ENCODE assay signal across 11 cellular contexts in genomic region chr3:124826703-124827102, GRCh38.
A peak's percentile ranks its signal among the peaks of the same experiment; 100 is the strongest.
DNase-seq lines count a peak whose midpoint lies in the region; TF ChIP-seq lines count a peak whose summit lies in the region.
"Had no signal": no experiment of that assay in that cellular context is flagged by ENCODE, and none has a peak within 500 bp of the region (broad histone marks: within the 10 kb centered on the region; RNA-seq: fewer than 3 reads in every experiment).

No MANE protein-coding gene starts in this region.

- WGBS in endodermal cell (ENCODE audit: insufficient coverage in 1 of 2, insufficient read length in 1 of 2), 2 experiments, result 52% methylated on average over 3 of the region's 3 CpGs; no CpG with 5 or more reads in 1 of the 2 experiments

- CTCF ChIA-PET in AG04449 (lab: Yijun Ruan, JAX), result interaction anchor here (0.8 to 2.4 kb wide), 11 partner anchors 9 to 262 kb away, joined by 3 to 10 read pairs (median 4); no protein-coding TSS in a partner anchor

- H3K4me1 ChIP-seq in endodermal cell (ENCODE audit: control insufficient read depth, insufficient read depth, low read length) (peaks cover 15% of the 10 kb centered on the region), mucosa of rectum (ENCODE audit: control insufficient read depth in 2 of 2, insufficient read depth in 2 of 2, low read length in 2 of 2) (no peaks in the 10 kb centered on the region)

- no peak overlapping the region for H3K4me3 Mint-ChIP-seq in endodermal cell
- H3K4me3 Mint-ChIP-seq: effector memory CD8-positive, alpha-beta T cell; natural killer cell treated with Interleukin-12 subunit alpha and Interleukin-12 subunit beta and Interleukin-15 and Interleukin-18, amount 100 ng/mL, for 72 hours had no signal

- POLR2A ChIA-PET in AG04449 (lab: Yijun Ruan, JAX), result no interaction called here

- H3K4me1 Mint-ChIP-seq in endodermal cell, result peaks cover 60% of the 10 kb centered on the region

- H3K4me3 ChIP-seq in AG04449 (ENCODE audit: low read depth, low read length), result no peak overlapping the region
- no peak overlapping the region for H3K4me3 ChIP-seq in endodermal cell (ENCODE audit: low read length)
- H3K4me3 ChIP-seq in mucosa of rectum (ENCODE audit: low read length in 2 of 2), result no peak overlapping the region

- H3K27me3 Mint-ChIP-seq in endodermal cell (ENCODE audit: insufficient read depth), result no peaks in the 10 kb centered on the region

- peaks cover 11% of the 10 kb centered on the region for H3K9me3 ChIP-seq in endodermal cell (ENCODE audit: control insufficient read depth, low read length)
- H3K9me3 ChIP-seq in mucosa of rectum (ENCODE audit: control insufficient read depth in 2 of 2, low read length in 2 of 2), result no peaks in the 10 kb centered on the region
- H3K9me3 ChIP-seq: Caco-2 had no signal

- H3K27me3 ChIP-seq in endodermal cell (ENCODE audit: control insufficient read depth, insufficient read depth, low read length, poor library complexity, severe bottlenecking) (no peaks in the 10 kb centered on the region), mucosa of rectum (ENCODE audit: control insufficient read depth in 2 of 2, insufficient read depth in 2 of 2, low read length in 2 of 2) (no peaks in the 10 kb centered on the region)

- no peak overlapping the region for H3K9ac ChIP-seq in endodermal cell (ENCODE audit: extremely low read depth, low read length, poor library complexity, severe bottlenecking)
- H3K9ac ChIP-seq in mucosa of rectum (ENCODE audit: low read depth in 1 of 2, low read length in 2 of 2), result no peak overlapping the region

- H3K9me3 Mint-ChIP-seq in endodermal cell, result no peaks in the 10 kb centered on the region
- H3K9me3 Mint-ChIP-seq: effector memory CD8-positive, alpha-beta T cell; natural killer cell treated with Interleukin-12 subunit alpha and Interleukin-12 subunit beta and Interleukin-15 and Interleukin-18, amount 100 ng/mL, for 72 hours had no signal

- H3K36me3 Mint-ChIP-seq in endodermal cell (ENCODE audit: low read depth), result peaks cover 67% of the 10 kb centered on the region
- H3K36me3 Mint-ChIP-seq: natural killer cell treated with Interleukin-12 subunit alpha and Interleukin-12 subunit beta and Interleukin-15 and Interleukin-18, amount 100 ng/mL, for 72 hours had no signal

- peaks cover 73% of the 10 kb centered on the region for H3K36me3 ChIP-seq in endodermal cell (ENCODE audit: control insufficient read depth, insufficient read depth, low read length)
- H3K36me3 ChIP-seq in mucosa of rectum (ENCODE audit: control insufficient read depth in 2 of 2, insufficient read depth in 2 of 2, low read length in 2 of 2), result no peaks in the 10 kb centered on the region

- peak overlapping the region; percentile 12 for H3K27ac ChIP-seq in endodermal cell (ENCODE audit: low read depth, low read length)
- H3K27ac ChIP-seq in mucosa of rectum (ENCODE audit: low read depth in 2 of 2, low read length in 2 of 2), result peak overlapping the region; percentile 5 to 40

- DNase-seq in AG04449 (ENCODE audit: low read depth, low spot score) (peak; percentile 60), M059J (ENCODE audit: low read depth) (peak; percentile 92), endodermal cell (peak; percentile 81), NCI-H1048 (lab: John Stamatoyannopoulos, UW) (no peak), SIG-M5 (lab: John Stamatoyannopoulos, UW) (no peak)
- DNase-seq in activated CD8-positive, alpha-beta memory T cell treated with anti-CD3 and anti-CD28 coated beads for 24 hours, result no peak
- no peak for DNase-seq in activated T-cell treated with anti-CD3 and anti-CD28 coated beads, Interleukin-2, amount 50 U/mL, for 48 hours
- DNase-seq: effector memory CD8-positive, alpha-beta T cell had no signal

- TF ChIP-seq CTCF in AG04449 (IDR thresholded peaks at IDR 0.05; ENCODE audit: insufficient read depth, low read length, missing control alignments), result no peak
- no peak for TF ChIP-seq CTCF in endodermal cell (conservative IDR thresholded peaks at IDR 0.05)

- peak overlapping the region; percentile 96 for H3K27ac Mint-ChIP-seq in endodermal cell
- H3K27ac Mint-ChIP-seq: effector memory CD8-positive, alpha-beta T cell; natural killer cell treated with Interleukin-12 subunit alpha and Interleukin-12 subunit beta and Interleukin-15 and Interleukin-18, amount 100 ng/mL, for 72 hours had no signal

Comparison
In these comparisons a context has a peak if more than half of its experiments do, and no peak if none do; other contexts are left out.
1. DNase-seq: peak in AG04449 (single experiment), M059J (single experiment) and endodermal cell (single experiment); none in activated CD8-positive, alpha-beta memory T cell treated with anti-CD3 and anti-CD28 coated beads for 24 hours (single experiment), NCI-H1048 (single experiment), SIG-M5 (single experiment) and activated T-cell treated with anti-CD3 and anti-CD28 coated beads, Interleukin-2, amount 50 U/mL, for 48 hours (0 of 2).